Comparison of ENCODE assay signal across 8 cellular contexts in genomic region chrX:54808605-54809483, GRCh38. TPM values are rescaled to one million over a fixed set of nuclear protein-coding genes. Genes with fewer than 3 reads are reported as not detected.
DNase-seq lines count a peak whose midpoint lies in the region; ATAC-seq, FAIRE-seq and TF ChIP-seq lines count a peak whose summit lies in the region.

No MANE protein-coding gene starts in this region.

- FAIRE-seq in A549 (lab: Jason Lieb, UNC) (peak; percentile 100), bronchial epithelial cell (lab: Jason Lieb, UNC) (no peak)

- peak overlapping the region; percentile 92; the same call in 1 of the 2 replicates for H3K9ac ChIP-seq in iPS-20b (ENCODE audit: low read depth, low read length)
- peak overlapping the region; percentile 81 to 85 (median 84) for H3K9ac ChIP-seq in skeletal muscle tissue (ENCODE audit: low read depth in 1 of 3, low read length in 3 of 3)

- H3K27ac ChIP-seq in A549: peak overlapping the region; percentile 81 to 90
- peak overlapping the region; percentile 48; the same call in 1 of the 2 replicates for H3K27ac ChIP-seq in WERI-Rb-1
- H3K27ac ChIP-seq in iPS-20b (ENCODE audit: low read length): peak overlapping the region; percentile 22
- H3K27ac ChIP-seq in skeletal muscle tissue (ENCODE audit: low read depth, low read length): peak overlapping the region; percentile 90

- TF ChIP-seq CTCF in A549 (IDR thresholded peaks at IDR 0.05) (no peak), WERI-Rb-1 (IDR thresholded peaks at IDR 0.05; ENCODE audit: low read depth, low read length) (no peak), bronchial epithelial cell (IDR thresholded peaks at IDR 0.05; ENCODE audit: insufficient read depth, low read length, severe bottlenecking) (no peak)

- TF ChIP-seq POLR2A in A549 (IDR thresholded peaks at IDR 0.05; ENCODE audit: low read length): no peak

- peaks cover 23% of the 10 kb centered on the region for H3K27me3 ChIP-seq in WERI-Rb-1 (ENCODE audit: insufficient read depth, low read depth, severe bottlenecking)
- H3K27me3 ChIP-seq in bronchial epithelial cell (ENCODE audit: control insufficient read depth, insufficient read depth, low read length): no peaks in the 10 kb centered on the region
- H3K27me3 ChIP-seq in iPS-20b (ENCODE audit: insufficient read depth, low read length): no peaks in the 10 kb centered on the region
- H3K27me3 ChIP-seq in skeletal muscle tissue (ENCODE audit: control insufficient read depth in 3 of 3, insufficient read depth in 3 of 3, low read length in 3 of 3): no peaks in the 10 kb centered on the region

- CTCF ChIA-PET in A549 (lab: Yijun Ruan, JAX): interaction anchor here (0.6 to 3.8 kb wide), 4 partner anchors 10 to 352 kb away, joined by 3 to 11 read pairs (median 3); no protein-coding TSS in a partner anchor

- no peak for TF ChIP-seq RAD21 in A549 (conservative IDR thresholded peaks at IDR 0.05 in 1 of 2, IDR thresholded peaks at IDR 0.05 in 1 of 2)

- 2% methylated on average over 24 of the region's 38 CpGs for WGBS in A549 (ENCODE audit: missing lambda C conversion rate)

- peak; percentile 82 to 90 for ATAC-seq in A549
- peak; percentile 80 for ATAC-seq in GM18868 (IDR thresholded peaks at IDR 0.05; ENCODE audit: unreplicated experiment)
- ATAC-seq in HG03135 (IDR thresholded peaks at IDR 0.05; ENCODE audit: unreplicated experiment): peak; percentile 81

- POLR2A ChIA-PET in A549 (lab: Yijun Ruan, JAX): interaction anchor here (1.3 to 1.8 kb wide), 3 partner anchors 169 to 279 kb away, joined by 3 to 20 read pairs (median 14); partner anchors contain the start of genes APEX2 and GNL3L

- H3K4me3 ChIP-seq in A549 (peak overlapping the region; percentile 92), WERI-Rb-1 (ENCODE audit: low read depth, low read length) (peak overlapping the region; percentile 77), bronchial epithelial cell (ENCODE audit: low read depth, low read length) (peak overlapping the region; percentile 64), iPS-20b (ENCODE audit: low read length) (peak overlapping the region; percentile 97), skeletal muscle tissue (ENCODE audit: low read length in 3 of 3) (peak overlapping the region; percentile 74 to 86 (median 81))

- peak; percentile 89 to 97 for DNase-seq in A549 (ENCODE audit: low read depth in 1 of 2, low spot score in 1 of 2)
- peak; percentile 92 for DNase-seq in NCI-H2196 (lab: John Stamatoyannopoulos, UW; ENCODE audit: unreplicated experiment)
- peak; percentile 94 for DNase-seq in WERI-Rb-1
- peak; percentile 91 for DNase-seq in bronchial epithelial cell (ENCODE audit: low read depth)

- H3K36me3 ChIP-seq in WERI-Rb-1 (peaks cover 14% of the 10 kb centered on the region), bronchial epithelial cell (ENCODE audit: control insufficient read depth, insufficient read depth, low read length) (peaks cover 11% of the 10 kb centered on the region), iPS-20b (ENCODE audit: insufficient read depth, low read depth, low read length) (peaks cover 45% of the 10 kb centered on the region), skeletal muscle tissue (ENCODE audit: control insufficient read depth in 3 of 3, insufficient read depth in 3 of 3, low read length in 3 of 3) (peaks cover 33 to 42% (median 39%) of the 10 kb centered on the region in 3 donors)

- H3K9me3 ChIP-seq in A549 (no peaks in the 10 kb centered on the region), WERI-Rb-1 (ENCODE audit: severe bottlenecking) (no peaks in the 10 kb centered on the region), iPS-20b (ENCODE audit: insufficient read depth, low read depth, low read length) (no peaks in the 10 kb centered on the region), skeletal muscle tissue (ENCODE audit: control insufficient read depth in 3 of 3, low read length in 3 of 3) (no peaks in the 10 kb centered on the region)

- peak overlapping the region; percentile 85 for H3K4me2 ChIP-seq in A549

- no peak for TF ChIP-seq EP300 in A549 (IDR thresholded peaks at IDR 0.05)

- H3K4me1 ChIP-seq in A549 (peaks cover 9% of the 10 kb centered on the region; the same call in 2 of the 3 replicates), iPS-20b (ENCODE audit: insufficient read depth, low read length) (peaks cover 9% of the 10 kb centered on the region; the same call in 1 of the 2 replicates), skeletal muscle tissue (ENCODE audit: control insufficient read depth in 3 of 3, insufficient read depth in 3 of 3, low read length in 3 of 3) (peaks cover 11 to 16% (median 16%) of the 10 kb centered on the region in 3 donors)

TF ChIP-seq in A549, 52 proteins besides CTCF, POLR2A, EP300 and RAD21:
- TF ChIP-seq, protein P1, sequence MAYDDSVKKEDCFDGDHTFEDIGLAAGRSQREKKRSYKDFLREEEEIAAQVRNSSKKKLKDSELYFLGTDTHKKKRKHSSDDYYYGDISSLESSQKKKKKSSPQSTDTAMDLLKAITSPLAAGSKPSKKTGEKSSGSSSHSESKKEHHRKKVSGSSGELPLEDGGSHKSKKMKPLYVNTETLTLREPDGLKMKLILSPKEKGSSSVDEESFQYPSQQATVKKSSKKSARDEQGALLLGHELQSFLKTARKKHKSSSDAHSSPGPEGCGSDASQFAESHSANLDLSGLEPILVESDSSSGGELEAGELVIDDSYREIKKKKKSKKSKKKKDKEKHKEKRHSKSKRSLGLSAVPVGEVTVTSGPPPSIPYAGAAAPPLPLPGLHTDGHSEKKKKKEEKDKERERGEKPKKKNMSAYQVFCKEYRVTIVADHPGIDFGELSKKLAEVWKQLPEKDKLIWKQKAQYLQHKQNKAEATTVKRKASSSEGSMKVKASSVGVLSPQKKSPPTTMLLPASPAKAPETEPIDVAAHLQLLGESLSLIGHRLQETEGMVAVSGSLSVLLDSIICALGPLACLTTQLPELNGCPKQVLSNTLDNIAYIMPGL (CRISPR knock-in tag; IDR thresholded peaks at IDR 0.05; ENCODE audit: borderline replicate concordance): no peak
- TF ChIP-seq, protein P2, sequence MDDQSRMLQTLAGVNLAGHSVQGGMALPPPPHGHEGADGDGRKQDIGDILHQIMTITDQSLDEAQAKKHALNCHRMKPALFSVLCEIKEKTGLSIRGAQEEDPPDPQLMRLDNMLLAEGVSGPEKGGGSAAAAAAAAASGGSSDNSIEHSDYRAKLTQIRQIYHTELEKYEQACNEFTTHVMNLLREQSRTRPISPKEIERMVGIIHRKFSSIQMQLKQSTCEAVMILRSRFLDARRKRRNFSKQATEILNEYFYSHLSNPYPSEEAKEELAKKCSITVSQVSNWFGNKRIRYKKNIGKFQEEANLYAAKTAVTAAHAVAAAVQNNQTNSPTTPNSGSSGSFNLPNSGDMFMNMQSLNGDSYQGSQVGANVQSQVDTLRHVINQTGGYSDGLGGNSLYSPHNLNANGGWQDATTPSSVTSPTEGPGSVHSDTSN (IDR thresholded peaks at IDR 0.05): no peak
- TF ChIP-seq USF2 (IDR thresholded peaks at IDR 0.05): peak; percentile 19; the same call in 1 of the 2 replicates
- TF ChIP-seq BHLHE40 (IDR thresholded peaks at IDR 0.05; ENCODE audit: low read depth, low read length): peak; percentile 85
- 0 out of 5 replicates have a peak, but pooled peaks of 1 of the 2 experiments have one; percentile 19 for TF ChIP-seq JUN (IDR thresholded peaks at IDR 0.05)

RNA-seq across cellular contexts. Expression of gene MAGED2, which starts 1.3 kb away (rescaled TPM):
- polyA plus RNA-seq in A549 (2011; rRNA removed) (79.9 and 87.6 TPM in 2 replicates), A549 (2017; fragmentation: RNase III; extraction: RNeasy Plus Mini Kit Qiagen cat#74134 plus additional on column Dnase treatment) (87.7 to 127 TPM (median 109 TPM) in 3 replicates)
- 41.7 and 47.9 TPM in 2 replicates for polyA plus RNA-seq in A549 (2012; cell fraction: cytosol; rRNA removed)
- 76.6 and 96.7 TPM in 2 replicates for polyA plus RNA-seq in A549 (2012; cell fraction: nucleus; rRNA removed)
- 35.7 and 39.0 TPM in 2 replicates for polyA minus RNA-seq in A549 (2011; rRNA and poly(A)+ RNA removed)
- total RNA-seq in bronchial epithelial cell (52.1 and 61.7 TPM in 2 replicates), skeletal muscle tissue (694 TPM)

RNA-seq across cellular contexts. Expression of gene ITIH6, which starts 10.8 kb away (rescaled TPM):
- 0.04 and 0.11 TPM in 2 replicates for polyA plus RNA-seq in A549 (2011; rRNA removed)
- under 0.01 and 0.01 TPM in 2 replicates for polyA plus RNA-seq in A549 (2012; cell fraction: cytosol; rRNA removed)
- polyA plus RNA-seq in A549 (2012; cell fraction: nucleus; rRNA removed): not detected in 2 replicates
- polyA plus RNA-seq in A549 (2017; fragmentation: RNase III; extraction: RNeasy Plus Mini Kit Qiagen cat#74134 plus additional on column Dnase treatment): not detected in 3 replicates
- polyA minus RNA-seq in A549 (2011; rRNA and poly(A)+ RNA removed): 0.04 and 0.10 TPM in 2 replicates
- not detected in 2 replicates for total RNA-seq in bronchial epithelial cell
- total RNA-seq in skeletal muscle tissue: under 0.01 TPM

Comparison
In these comparisons a context has a peak if more than half of its experiments do, and no peak if none do; other contexts are left out.
1. Peak in every context shown above with its lines: DNase-seq, ATAC-seq, H3K4me3 ChIP-seq and H3K27ac ChIP-seq.
2. H3K27ac ChIP-seq: peak in every context shown above with its lines; median percentile 90 in skeletal muscle tissue; 86 in A549; 48 in WERI-Rb-1; 22 in iPS-20b.
3. RNA of gene MAGED2, which starts 1.3 kb away (total RNA-seq): 694 TPM in skeletal muscle tissue (single experiment); 52.1 to 61.7 TPM in bronchial epithelial cell; every median in the first group is over 10 times any median in the second.